18 cellular contexts compared by ENCODE assay signal in the genomic region with DNA sequence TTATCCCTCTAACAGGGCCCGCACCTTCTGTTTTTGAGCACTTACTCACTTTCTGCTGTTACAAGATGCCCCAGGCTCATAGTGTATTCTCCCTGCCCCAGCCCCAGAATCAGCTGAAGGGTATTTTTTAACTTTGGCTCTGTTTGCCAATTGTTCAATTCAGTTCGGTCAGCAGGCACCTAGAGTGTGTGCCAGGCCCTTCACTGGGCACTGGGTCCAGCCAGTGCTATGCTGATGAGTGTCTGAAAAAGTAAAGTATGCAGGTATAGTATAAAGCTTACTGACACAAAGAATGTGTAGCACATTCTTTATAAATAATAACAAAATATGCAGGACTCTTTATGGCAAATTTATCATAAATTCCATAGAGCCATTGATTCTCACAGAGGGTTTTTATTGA. TPM values are rescaled to one million over a fixed set of nuclear protein-coding genes. Genes with fewer than 3 reads are reported as not detected.
"Had no signal": no experiment of that assay in that cellular context is flagged by ENCODE, and none has a peak within 500 bp of the region (broad histone marks: within the 10 kb centered on the region; RNA-seq: fewer than 3 reads in every experiment).

No MANE protein-coding gene starts in this region.

- H3K4me3 ChIP-seq: breast epithelium, vagina had no signal

- ATAC-seq: activated CD4-positive, CD25-positive, alpha-beta regulatory T cell treated with anti-CD3 and anti-CD28 coated beads, Interleukin-2, amount 50 U/mL, for 24 hours; activated CD8-positive, alpha-beta T cell treated with anti-CD3 and anti-CD28 coated beads, Interleukin-2, amount 10 ng/mL, durations not matched to agents 7 days and 5 days; activated naive CD8-positive, alpha-beta T cell treated with anti-CD3 and anti-CD28 coated beads, Interleukin-2, amount 50 U/mL, for 24 hours; natural killer cell treated with Interleukin-12 subunit alpha and Interleukin-12 subunit beta and Interleukin-15 and Interleukin-18, amount 100 ng/mL, for 72 hours had no signal

- H3K27ac ChIP-seq: neutrophil, vagina had no signal

- H3K4me1 ChIP-seq: breast epithelium had no signal

- H3K27me3 ChIP-seq: breast epithelium, neutrophil, vagina had no signal

- H3K4me3 Mint-ChIP-seq: activated CD4-positive, alpha-beta T cell treated with anti-CD3 and anti-CD28 coated beads, Interleukin-2, amount 10 ng/mL, durations not matched to agents 7 days and 5 days; activated CD8-positive, alpha-beta T cell treated with anti-CD3 and anti-CD28 coated beads, Interleukin-2, amount 10 ng/mL, durations not matched to agents 7 days and 5 days; activated naive CD4-positive, alpha-beta T cell treated with anti-CD3 and anti-CD28 coated beads, Interleukin-2, amount 10 ng/mL, durations not matched to agents 7 days and 5 days; activated naive CD8-positive, alpha-beta T cell treated with anti-CD3 and anti-CD28 coated beads, Interleukin-2, amount 50 U/mL, for 24 hours; activated T-cell treated with anti-CD3 and anti-CD28 coated beads, Interleukin-2, amount 50 U/mL, for 24 hours; natural killer cell treated with Interleukin-12 subunit alpha and Interleukin-12 subunit beta and Interleukin-15 and Interleukin-18, amount 100 ng/mL, for 72 hours; T-helper 1 cell treated with Interleukin-12 subunit alpha and Interleukin-12 subunit beta and Interleukin-4 antibody, amounts not matched to agents 30 μg/mL and 1 μg/mL, for 36 hours had no signal

- H3K9me3 ChIP-seq: breast epithelium, neutrophil, vagina had no signal

- H3K36me3 Mint-ChIP-seq: activated naive CD4-positive, alpha-beta T cell treated with anti-CD3 and anti-CD28 coated beads, Interleukin-2, amount 10 ng/mL, durations not matched to agents 7 days and 5 days had no signal

- H3K9me3 Mint-ChIP-seq: activated naive CD4-positive, alpha-beta T cell treated with anti-CD3 and anti-CD28 coated beads, Interleukin-2, amount 10 ng/mL, durations not matched to agents 7 days and 5 days; activated naive CD8-positive, alpha-beta T cell treated with anti-CD3 and anti-CD28 coated beads, Interleukin-2, amount 50 U/mL, for 24 hours; activated T-cell treated with anti-CD3 and anti-CD28 coated beads, Interleukin-2, amount 50 U/mL, for 24 hours; natural killer cell treated with Interleukin-12 subunit alpha and Interleukin-12 subunit beta and Interleukin-15 and Interleukin-18, amount 100 ng/mL, for 72 hours had no signal

- H3K36me3 ChIP-seq: breast epithelium, neutrophil, vagina had no signal

- H3K27ac Mint-ChIP-seq: activated CD4-positive, alpha-beta T cell treated with anti-CD3 and anti-CD28 coated beads, Interleukin-2, amount 10 ng/mL, durations not matched to agents 7 days and 5 days; activated CD8-positive, alpha-beta T cell treated with anti-CD3 and anti-CD28 coated beads, Interleukin-2, amount 10 ng/mL, durations not matched to agents 7 days and 5 days; activated naive CD4-positive, alpha-beta T cell treated with anti-CD3 and anti-CD28 coated beads, Interleukin-2, amount 10 ng/mL, durations not matched to agents 7 days and 5 days; activated naive CD8-positive, alpha-beta T cell treated with anti-CD3 and anti-CD28 coated beads, Interleukin-2, amount 50 U/mL, for 24 hours; activated T-cell treated with anti-CD3 and anti-CD28 coated beads, Interleukin-2, amount 50 U/mL, for 24 hours; natural killer cell treated with Interleukin-12 subunit alpha and Interleukin-12 subunit beta and Interleukin-15 and Interleukin-18, amount 100 ng/mL, for 72 hours; T-helper 1 cell treated with Interleukin-12 subunit alpha and Interleukin-12 subunit beta and Interleukin-4 antibody, amounts not matched to agents 30 μg/mL and 1 μg/mL, for 36 hours had no signal

- H3K4me1 Mint-ChIP-seq: activated CD4-positive, alpha-beta T cell treated with anti-CD3 and anti-CD28 coated beads, Interleukin-2, amount 10 ng/mL, durations not matched to agents 7 days and 5 days; activated naive CD4-positive, alpha-beta T cell treated with anti-CD3 and anti-CD28 coated beads, Interleukin-2, amount 10 ng/mL, durations not matched to agents 7 days and 5 days; activated naive CD8-positive, alpha-beta T cell treated with anti-CD3 and anti-CD28 coated beads, Interleukin-2, amount 50 U/mL, for 24 hours had no signal

- DNase-seq: activated CD4-positive, alpha-beta T cell treated with anti-CD3 and anti-CD28 coated beads, Interleukin-2, amount 10 ng/mL, durations not matched to agents 7 days and 5 days; activated CD8-positive, alpha-beta T cell treated with anti-CD3 and anti-CD28 coated beads, Interleukin-2, amount 10 ng/mL, durations not matched to agents 7 days and 5 days; activated naive CD4-positive, alpha-beta T cell treated with anti-CD3 and anti-CD28 coated beads, Interleukin-2, amount 10 ng/mL, durations not matched to agents 7 days and 5 days; activated naive CD8-positive, alpha-beta T cell treated with anti-CD3 and anti-CD28 coated beads, Interleukin-2, amount 50 U/mL, for 24 hours; activated T-cell treated with anti-CD3 and anti-CD28 coated beads, Interleukin-2, amount 50 U/mL, for 24 hours; effector memory CD4-positive, alpha-beta T cell; foreskin fibroblast; mesendoderm; retina; stimulated activated CD4-positive, alpha-beta T cell treated with anti-CD3 and anti-CD28 coated beads, Interleukin-2, amount 100 ng/mL, for 24 hours; stimulated activated naive CD4-positive, alpha-beta T cell treated with Interleukin-2 at 50 U/mL for 16 hours; trophoblast cell had no signal

RNA-seq across cellular contexts. Expression of a gene that starts 35.0 kb away (rescaled TPM):
- total RNA-seq: activated CD4-positive, alpha-beta T cell treated with anti-CD3 and anti-CD28 coated beads, Interleukin-2, amount 10 ng/mL, durations not matched to agents 7 days and 5 days; vagina had no signal
